ENCODE assay signal across 10 cellular contexts in genomic region chr1:153123793-153124192, GRCh38. TPM values are rescaled to one million over a fixed set of nuclear protein-coding genes. Genes with fewer than 3 reads are reported as not detected.
"Had no signal": no experiment of that assay in that cellular context is flagged by ENCODE, and none has a peak within 500 bp of the region (broad histone marks: within the 10 kb centered on the region; RNA-seq: fewer than 3 reads in every experiment).

No MANE protein-coding gene starts in this region.

RNA-seq across cellular contexts. Expression of gene SPRR2F, which starts 10.5 kb away (rescaled TPM):
- total RNA-seq: activated CD4-positive, alpha-beta memory T cell treated with anti-CD3 and anti-CD28 coated beads for 36 hours; activated CD4-positive, alpha-beta T cell treated with anti-CD3 and anti-CD28 coated beads, Interleukin-2, amount 10 ng/mL, durations not matched to agents 7 days and 5 days; activated naive CD4-positive, alpha-beta T cell treated with anti-CD3 and anti-CD28 coated beads, Interleukin-2, amount 50 U/mL, for 72 hours; activated T-cell treated with anti-CD3 and anti-CD28 coated beads, Interleukin-2, amount 50 U/mL, for 4 hours; ascending aorta; LHCN-M2; M059J; OCI-LY7; Peyer's patch had no signal

RNA-seq across cellular contexts. Expression of gene SPRR2G, which starts 26.9 kb away (rescaled TPM):
- total RNA-seq: activated CD4-positive, alpha-beta memory T cell treated with anti-CD3 and anti-CD28 coated beads for 36 hours; activated CD4-positive, alpha-beta T cell treated with anti-CD3 and anti-CD28 coated beads, Interleukin-2, amount 10 ng/mL, durations not matched to agents 7 days and 5 days; activated naive CD4-positive, alpha-beta T cell treated with anti-CD3 and anti-CD28 coated beads, Interleukin-2, amount 50 U/mL, for 72 hours; activated T-cell treated with anti-CD3 and anti-CD28 coated beads, Interleukin-2, amount 50 U/mL, for 4 hours; ascending aorta; LHCN-M2; M059J; OCI-LY7; Peyer's patch; SK-MEL-5 had no signal

RNA-seq across cellular contexts. Expression of gene SPRR2E, which starts 29.5 kb away (rescaled TPM):
- total RNA-seq: activated CD4-positive, alpha-beta memory T cell treated with anti-CD3 and anti-CD28 coated beads for 36 hours; activated CD4-positive, alpha-beta T cell treated with anti-CD3 and anti-CD28 coated beads, Interleukin-2, amount 10 ng/mL, durations not matched to agents 7 days and 5 days; activated naive CD4-positive, alpha-beta T cell treated with anti-CD3 and anti-CD28 coated beads, Interleukin-2, amount 50 U/mL, for 72 hours; activated T-cell treated with anti-CD3 and anti-CD28 coated beads, Interleukin-2, amount 50 U/mL, for 4 hours; ascending aorta; LHCN-M2; M059J; OCI-LY7; Peyer's patch; SK-MEL-5 had no signal

RNA-seq across cellular contexts. Expression of gene SPRR2B, which starts 52.4 kb away (rescaled TPM):
- total RNA-seq: activated CD4-positive, alpha-beta memory T cell treated with anti-CD3 and anti-CD28 coated beads for 36 hours; activated CD4-positive, alpha-beta T cell treated with anti-CD3 and anti-CD28 coated beads, Interleukin-2, amount 10 ng/mL, durations not matched to agents 7 days and 5 days; activated naive CD4-positive, alpha-beta T cell treated with anti-CD3 and anti-CD28 coated beads, Interleukin-2, amount 50 U/mL, for 72 hours; activated T-cell treated with anti-CD3 and anti-CD28 coated beads, Interleukin-2, amount 50 U/mL, for 4 hours; ascending aorta; LHCN-M2; M059J; OCI-LY7; Peyer's patch; SK-MEL-5 had no signal
